Comparison of ENCODE assay signal across 16 cellular contexts in genomic region chr1:217953922-217954321, GRCh38.
DNase-seq lines count a peak whose midpoint lies in the region; ATAC-seq, FAIRE-seq and TF ChIP-seq lines count a peak whose summit lies in the region.
"Had no signal": no experiment of that assay in that cellular context is flagged by ENCODE, and none has a peak within 500 bp of the region (broad histone marks: within the 10 kb centered on the region; RNA-seq: fewer than 3 reads in every experiment).

No MANE protein-coding gene starts in this region.

- H3K4me1 ChIP-seq in PC-9 (replicated peaks; ENCODE audit: insufficient read depth) (no peaks in the 10 kb centered on the region; the same call in 1 of the 2 replicates), breast epithelium (no peaks in the 10 kb centered on the region), pancreas (no peaks in the 10 kb centered on the region)

- no peaks in the 10 kb centered on the region for H3K27me3 Mint-ChIP-seq in T-helper 17 cell
- H3K27me3 Mint-ChIP-seq in T-helper 2 cell treated with Interferon-gamma antibody and Interleukin-4, amounts not matched to agents 5 μg/mL and 100 μg/mL, for 36 hours (ENCODE audit: low read depth): no peaks in the 10 kb centered on the region
- H3K27me3 Mint-ChIP-seq: CD4-positive, CD25-positive, alpha-beta regulatory T cell; IgD-negative memory B cell had no signal

- TF ChIP-seq CTCF in PC-9 (conservative IDR thresholded peaks at IDR 0.05): no peak
- TF ChIP-seq CTCF in breast epithelium (IDR thresholded peaks at IDR 0.05): no peak
- TF ChIP-seq CTCF in pancreas (IDR thresholded peaks at IDR 0.05): no peak

- no peaks in the 10 kb centered on the region for H3K79me2 ChIP-seq in PC-9 (ENCODE audit: low read depth)

- no peak overlapping the region for H3K4me3 Mint-ChIP-seq in T-helper 17 cell
- no peak overlapping the region for H3K4me3 Mint-ChIP-seq in T-helper 2 cell treated with Interferon-gamma antibody and Interleukin-4, amounts not matched to agents 5 μg/mL and 100 μg/mL, for 36 hours
- H3K4me3 Mint-ChIP-seq: CD4-positive, CD25-positive, alpha-beta regulatory T cell; IgD-negative memory B cell had no signal

- H3K9me3 ChIP-seq in PC-9 (ENCODE audit: insufficient read depth, low read depth): no peaks in the 10 kb centered on the region
- no peaks in the 10 kb centered on the region for H3K9me3 ChIP-seq in breast epithelium
- peaks cover 0 to 4% (median 0%) of the 10 kb centered on the region in 4 donors for H3K9me3 ChIP-seq in pancreas
- H3K9me3 ChIP-seq in T-helper 17 cell (ENCODE audit: control insufficient read depth, low read length, poor library complexity, severe bottlenecking): no peaks in the 10 kb centered on the region

- no peak overlapping the region for H3K4me3 ChIP-seq in PC-9
- no peak overlapping the region for H3K4me3 ChIP-seq in breast epithelium
- no peak overlapping the region for H3K4me3 ChIP-seq in pancreas

- no peak for FAIRE-seq in pancreas (lab: Jason Lieb, UNC)

- peaks cover 5% of the 10 kb centered on the region for H3K9me3 Mint-ChIP-seq in T-helper 2 cell treated with Interferon-gamma antibody and Interleukin-4, amounts not matched to agents 5 μg/mL and 100 μg/mL, for 36 hours

- CTCF ChIA-PET in PC-9 (lab: Charles Lee): no interaction called here

- H3K9me2 ChIP-seq in PC-9 (ENCODE audit: insufficient read depth): no peaks in the 10 kb centered on the region

- H3F3A ChIP-seq in PC-9 (ENCODE audit: insufficient read depth, low read depth): 0 out of 2 replicates have a peak, but pooled peaks cover 4% of the 10 kb centered on the region

- H3K27me3 ChIP-seq in PC-9 (ENCODE audit: insufficient read depth, low read depth): no peaks in the 10 kb centered on the region
- no peaks in the 10 kb centered on the region for H3K27me3 ChIP-seq in breast epithelium
- H3K27me3 ChIP-seq in pancreas: no peaks in the 10 kb centered on the region

- POLR2A ChIA-PET in PC-9 (lab: Charles Lee; ENCODE audit: unreplicated experiment): no interaction called here

- intact Hi-C loops in PC-9 (cut with micrococcal nuclease; ENCODE audit: unreplicated experiment) (no loop called here), breast epithelium (cut with DNase I; ENCODE audit: low total_unique reads) (no loop called here), pancreas (cut with DNase I) (no loop called here)

- peak overlapping the region; percentile 23; the same call in 1 of the 2 replicates for H3K4me2 ChIP-seq in PC-9

- H3K4me1 Mint-ChIP-seq in T-helper 17 cell: no peaks in the 10 kb centered on the region
- H3K4me1 Mint-ChIP-seq in T-helper 2 cell treated with Interferon-gamma antibody and Interleukin-4, amounts not matched to agents 5 μg/mL and 100 μg/mL, for 36 hours (ENCODE audit: low read depth): no peaks in the 10 kb centered on the region
- H3K4me1 Mint-ChIP-seq: CD4-positive, CD25-positive, alpha-beta regulatory T cell; IgD-negative memory B cell had no signal

- H3K27ac ChIP-seq in PC-9: no peak overlapping the region
- no peak overlapping the region for H3K27ac ChIP-seq in breast epithelium
- H3K27ac ChIP-seq in pancreas: no peak overlapping the region

- no peak overlapping the region for H2AFZ ChIP-seq in PC-9

- H3K36me3 Mint-ChIP-seq in T-helper 17 cell (ENCODE audit: low read depth): no peaks in the 10 kb centered on the region
- no peaks in the 10 kb centered on the region for H3K36me3 Mint-ChIP-seq in T-helper 2 cell treated with Interferon-gamma antibody and Interleukin-4, amounts not matched to agents 5 μg/mL and 100 μg/mL, for 36 hours (ENCODE audit: low read depth)
- H3K36me3 Mint-ChIP-seq: CD4-positive, CD25-positive, alpha-beta regulatory T cell; IgD-negative memory B cell had no signal

- DNase-seq in HT-29 (ENCODE audit: low spot score) (peak; percentile 18), PC-9 (peak; percentile 18 to 54), breast epithelium (ENCODE audit: low spot score in 2 of 2) (peak; percentile 59), pancreas (peak in 4 of 6 donors; percentile 16 to 34 (median 28)), T-helper 17 cell (no peak)
- no peak for DNase-seq in T-helper 2 cell treated with Interferon-gamma antibody and Interleukin-4, amounts not matched to agents 5 μg/mL and 100 μg/mL, for 36 hours (ENCODE audit: low spot score)
- DNase-seq: ACHN; CD4-positive, CD25-positive, alpha-beta regulatory T cell; NCI-H1048; NCI-H1694 treated with DMSO at 0.1 percent for 48 hours; NCI-H345; SHP77 treated with DMSO at 0.1 percent for 48 hours had no signal

- 45 to 61% methylated on average over 2 of the region's 2 CpGs for WGBS in pancreas, 2 donors

- ATAC-seq in pancreas (peak in 1 of 4 donors; percentile 60), HG03175 (IDR thresholded peaks at IDR 0.05; ENCODE audit: unreplicated experiment) (no peak), T-helper 17 cell (no peak), GM21367 (IDR thresholded peaks at IDR 0.05; ENCODE audit: unreplicated experiment) (no peak)
- ATAC-seq: Panc1 had no signal

- BruUV-seq in PC-9 (replicated peaks; lab: Mats Ljungman, UMichigan): no TSS peak

- H3K27ac Mint-ChIP-seq in T-helper 17 cell: no peak overlapping the region
- H3K27ac Mint-ChIP-seq in T-helper 2 cell treated with Interferon-gamma antibody and Interleukin-4, amounts not matched to agents 5 μg/mL and 100 μg/mL, for 36 hours: no peak overlapping the region
- H3K27ac Mint-ChIP-seq: CD4-positive, CD25-positive, alpha-beta regulatory T cell; IgD-negative memory B cell had no signal

- no peaks in the 10 kb centered on the region for H3K36me3 ChIP-seq in PC-9 (ENCODE audit: low read depth)
- H3K36me3 ChIP-seq in breast epithelium: no peaks in the 10 kb centered on the region
- H3K36me3 ChIP-seq in pancreas: no peaks in the 10 kb centered on the region

- no peaks in the 10 kb centered on the region for H4K20me1 ChIP-seq in PC-9 (ENCODE audit: insufficient read depth)

- TF ChIP-seq POLR2A in breast epithelium (IDR thresholded peaks at IDR 0.05): no peak

Comparison
In these comparisons a context has a peak if more than half of its experiments do, and no peak if none do; other contexts are left out.
1. DNase-seq: peak in HT-29 (single experiment), PC-9 (2 of 2), breast epithelium (2 of 2) and pancreas (4 of 6); none in T-helper 17 cell (0 of 3) and T-helper 2 cell treated with Interferon-gamma antibody and Interleukin-4, amounts not matched to agents 5 μg/mL and 100 μg/mL, for 36 hours (single experiment).